In the genomic region with DNA sequence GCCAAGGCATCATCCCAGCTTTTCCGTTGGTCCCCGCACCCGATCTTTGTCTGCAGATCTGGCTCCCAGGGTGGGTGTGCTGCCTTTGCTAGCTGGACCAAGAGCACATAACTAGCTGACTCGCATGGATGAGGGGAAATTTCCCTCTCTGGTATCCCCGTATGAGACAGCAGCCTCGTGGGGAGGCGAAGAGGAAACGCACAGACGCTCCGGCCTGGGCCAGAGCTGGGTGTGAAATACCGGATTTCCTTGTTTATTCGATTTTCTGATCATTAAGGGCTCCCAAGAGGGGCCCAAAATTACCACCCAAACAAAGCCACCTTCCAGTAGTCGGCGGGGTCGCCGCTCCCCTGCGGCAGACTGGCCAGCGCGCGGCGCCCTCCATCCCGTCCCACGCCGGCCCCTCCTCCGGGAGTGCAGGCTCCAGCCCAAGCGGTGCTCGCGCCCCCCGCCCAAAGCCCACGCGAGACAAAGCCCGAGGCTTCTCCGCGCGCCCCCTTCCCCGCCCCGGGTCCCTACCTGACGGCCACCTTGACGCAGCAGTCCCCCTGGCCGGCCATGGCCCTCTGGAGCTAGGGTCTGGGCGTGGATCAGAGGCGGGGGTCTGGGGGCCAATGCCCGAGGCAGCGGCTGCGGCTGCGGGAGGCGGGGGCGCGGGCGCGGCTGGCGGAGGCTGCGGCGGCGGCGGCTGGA, we compare ENCODE assay signal across 8 cellular contexts. TPM values are rescaled to one million over a fixed set of nuclear protein-coding genes. Genes with fewer than 3 reads are reported as not detected.
DNase-seq lines count a peak whose midpoint lies in the region; ATAC-seq and TF ChIP-seq lines count a peak whose summit lies in the region.

No MANE protein-coding gene starts in this region.

- H2AK5ac ChIP-seq in mesenchymal stem cell (ENCODE audit: low read length, severe bottlenecking) = peak overlapping the region; percentile 3

- H3K27ac ChIP-seq in SJCRH30 = no peak overlapping the region
- peak overlapping the region; percentile 26 for H3K27ac ChIP-seq in caudate nucleus (ENCODE audit: low read depth, low read length)
- H3K27ac ChIP-seq in mesenchymal stem cell (ENCODE audit: low read length, poor library complexity, severe bottlenecking) = no peak overlapping the region
- no peak overlapping the region for H3K27ac ChIP-seq in thoracic aorta

- H3K27me3 ChIP-seq in SJCRH30 = peaks cover 9% of the 10 kb centered on the region
- H3K27me3 ChIP-seq in mesenchymal stem cell (ENCODE audit: control insufficient read depth in 1 of 2, insufficient read depth in 1 of 2, low read length in 2 of 2) = peaks cover 0 to 13% of the 10 kb centered on the region in 2 experiments
- H3K27me3 ChIP-seq in thoracic aorta (replicated peaks; ENCODE audit: insufficient read depth) = no peaks in the 10 kb centered on the region

- H2BK5ac ChIP-seq in mesenchymal stem cell (ENCODE audit: low read depth, low read length, poor library complexity, severe bottlenecking) = no peak overlapping the region

- H3K4me3 ChIP-seq in SJCRH30 = peak overlapping the region; percentile 59
- peak overlapping the region; percentile 67 to 79 for H3K4me3 ChIP-seq in mesenchymal stem cell (ENCODE audit: insufficient read depth in 1 of 2, low read depth in 1 of 2, low read length in 2 of 2)
- peak overlapping the region; percentile 81 for H3K4me3 ChIP-seq in thoracic aorta

- peak overlapping the region in 1 of 2 experiments; percentile 37 for H3K4ac ChIP-seq in mesenchymal stem cell (ENCODE audit: low read depth in 1 of 2, low read length in 2 of 2)

- no peak for TF ChIP-seq CTCF in thoracic aorta (IDR thresholded peaks at IDR 0.05)

- H3K14ac ChIP-seq in mesenchymal stem cell (ENCODE audit: low read length in 2 of 2) = peak overlapping the region in 1 of 2 experiments; percentile 80

- 5% methylated on average over 38 of the region's 56 CpGs for WGBS in mesenchymal stem cell

- H3K4me1 ChIP-seq in SJCRH30 (peaks cover 14% of the 10 kb centered on the region; the same call in 1 of the 2 replicates), mesenchymal stem cell (ENCODE audit: control insufficient read depth, insufficient read depth, low read depth, low read length) (peaks cover 43% of the 10 kb centered on the region), thoracic aorta (ENCODE audit: control insufficient read depth in 1 of 2, low read depth in 2 of 2) (peaks cover 14 to 35% of the 10 kb centered on the region in 2 donors)

- peak; percentile 51 for DNase-seq in NCI-H146 (lab: John Stamatoyannopoulos, UW)
- no peak for DNase-seq in NCI-H146 treated with DMSO at 0.1 percent for 48 hours (lab: John Stamatoyannopoulos, UW; ENCODE audit: unreplicated experiment)
- DNase-seq in SJCRH30 = no peak
- DNase-seq in caudate nucleus (lab: John Stamatoyannopoulos, UW) = peak in 4 of 61 donors; percentile 36 to 63 (median 42)
- DNase-seq in mesenchymal stem cell = peak; percentile 44
- DNase-seq in thoracic aorta (ENCODE audit: low spot score) = no peak

- peak overlapping the region; percentile 22 for H3K9ac ChIP-seq in mesenchymal stem cell (ENCODE audit: low read length)

- H3K79me1 ChIP-seq in mesenchymal stem cell (replicated peaks; ENCODE audit: low read length, poor library complexity, severe bottlenecking) = peaks cover 15% of the 10 kb centered on the region

- peak overlapping the region in 1 of 2 experiments; percentile 86 for H3K23ac ChIP-seq in mesenchymal stem cell (ENCODE audit: low read length in 2 of 2)

- peak overlapping the region; percentile 63 for H2AFZ ChIP-seq in mesenchymal stem cell (ENCODE audit: low read depth, low read length)

- H4K8ac ChIP-seq in mesenchymal stem cell (ENCODE audit: low read length) = peak overlapping the region; percentile 40

- no peak for ATAC-seq in thoracic aorta (ENCODE audit: insufficient number of reproducible peaks, low FRiP score, low read depth)
- no peak for ATAC-seq in GM21515 (IDR thresholded peaks at IDR 0.05; ENCODE audit: unreplicated experiment)
- no peak for ATAC-seq in HG03469 (IDR thresholded peaks at IDR 0.05; ENCODE audit: unreplicated experiment)

- no peaks in the 10 kb centered on the region for H3K36me3 ChIP-seq in SJCRH30
- H3K36me3 ChIP-seq in mesenchymal stem cell (ENCODE audit: control insufficient read depth in 1 of 2, insufficient read depth in 2 of 2, low read depth in 1 of 2, low read length in 2 of 2) = no peaks in the 10 kb centered on the region
- no peaks in the 10 kb centered on the region for H3K36me3 ChIP-seq in thoracic aorta

- H3K9me3 ChIP-seq in SJCRH30 (replicated peaks) (no peaks in the 10 kb centered on the region), mesenchymal stem cell (ENCODE audit: control insufficient read depth, low read length) (no peaks in the 10 kb centered on the region), thoracic aorta (no peaks in the 10 kb centered on the region)

- H4K91ac ChIP-seq in mesenchymal stem cell (ENCODE audit: low read length) = peak overlapping the region; percentile 62

- no peak overlapping the region for H2BK120ac ChIP-seq in mesenchymal stem cell (ENCODE audit: low read depth, low read length)

- H3K4me2 ChIP-seq in mesenchymal stem cell (ENCODE audit: low read length, poor library complexity, severe bottlenecking) = peak overlapping the region; percentile 99

- H2BK12ac ChIP-seq in mesenchymal stem cell (ENCODE audit: low read length in 2 of 2) = peak overlapping the region; percentile 53 to 61

- H3K18ac ChIP-seq in mesenchymal stem cell (ENCODE audit: low read depth in 1 of 2, low read length in 2 of 2) = peak overlapping the region; percentile 79 to 80

- peak overlapping the region; percentile 54 for H2BK15ac ChIP-seq in mesenchymal stem cell (ENCODE audit: low read depth, poor library complexity, severe bottlenecking)

RNA-seq across cellular contexts. Expression of a gene that starts 0.5 kb away (rescaled TPM):
- 0.61 and 0.66 TPM in 2 replicates for total RNA-seq in SJCRH30 (2014; rRNA removed; shearing (Covaris generic))
- 1.1 TPM for polyA plus RNA-seq in mesenchymal stem cell (2013, experiment 1 of 2)
- polyA plus RNA-seq in mesenchymal stem cell (2013, experiment 2 of 2) = 1.1 TPM
- total RNA-seq in thoracic aorta = 1 to 10 TPM; 4.2 to 4.7 TPM

Comparison
In these comparisons a context has a peak if more than half of its experiments do, and no peak if none do; other contexts are left out.
1. DNase-seq: peak in NCI-H146 (single experiment) and mesenchymal stem cell (single experiment); none in NCI-H146 treated with DMSO at 0.1 percent for 48 hours (single experiment), SJCRH30 (0 of 2) and thoracic aorta (single experiment).
2. Peak in every context shown above with its lines, with median percentiles within 50 percentile points of each other: H3K4me3 ChIP-seq.